Comparison of ENCODE assay signal across 8 cellular contexts in genomic region chr22:36334838-36335603, GRCh38. TPM values are rescaled to one million over a fixed set of nuclear protein-coding genes. Genes with fewer than 3 reads are reported as not detected.
DNase-seq lines count a peak whose midpoint lies in the region; ATAC-seq, FAIRE-seq and TF ChIP-seq lines count a peak whose summit lies in the region.

No MANE protein-coding gene starts in this region.

- peak overlapping the region in 2 of 5 donors; percentile 11 to 47 for H3K4me3 Mint-ChIP-seq in immature natural killer cell
- peak overlapping the region; percentile 29 for H3K4me3 Mint-ChIP-seq in stimulated activated memory B cell treated with anti-CD40 and anti-IgM and Interleukin-4, amounts not matched to agents 10 μg/mL and 1 μg/mL and 100 μg/mL, for 72 hours

- peaks cover 79 to 87% of the 10 kb centered on the region in 2 donors for H3K4me1 Mint-ChIP-seq in immature natural killer cell
- H3K4me1 Mint-ChIP-seq in stimulated activated memory B cell treated with anti-CD40 and anti-IgM and Interleukin-4, amounts not matched to agents 10 μg/mL and 1 μg/mL and 100 μg/mL, for 72 hours, result peaks cover 96% of the 10 kb centered on the region

- no peaks in the 10 kb centered on the region for H3K9me2 ChIP-seq in OCI-LY7 (ENCODE audit: insufficient read depth, low read length)

- peak overlapping the region; percentile 65 to 82 for H3K9ac ChIP-seq in K562 (ENCODE audit: insufficient read depth in 1 of 2, low read depth in 2 of 2, low read length in 2 of 2)

- no peaks in the 10 kb centered on the region for H4K20me1 ChIP-seq in OCI-LY7 (ENCODE audit: insufficient read depth, low read length)
- no peaks in the 10 kb centered on the region for H4K20me1 ChIP-seq in K562 (replicated peaks; ENCODE audit: control insufficient read depth, insufficient read depth, low read length)

- intact Hi-C loops in OCI-LY7 (cut with micrococcal nuclease; ENCODE audit: unreplicated experiment) (no loop called here), K562 (cut with micrococcal nuclease) (loop anchor here (1.0 kb wide), 1 partner anchor 33 kb away; no protein-coding TSS in a partner anchor)

- peaks cover 55% of the 10 kb centered on the region for H3K4me1 ChIP-seq in OCI-LY7 (ENCODE audit: insufficient read depth, low read length, poor library complexity, severe bottlenecking)
- peaks cover 51 to 55% of the 10 kb centered on the region in 2 experiments for H3K4me1 ChIP-seq in K562 (replicated peaks in 1 of 2; ENCODE audit: control insufficient read depth in 2 of 2, insufficient read depth in 2 of 2, low read length in 2 of 2)

- H3K36me3 Mint-ChIP-seq in immature natural killer cell, result peaks cover 12 to 27% (median 14%) of the 10 kb centered on the region in 3 donors
- peaks cover 76% of the 10 kb centered on the region for H3K36me3 Mint-ChIP-seq in stimulated activated memory B cell treated with anti-CD40 and anti-IgM and Interleukin-4, amounts not matched to agents 10 μg/mL and 1 μg/mL and 100 μg/mL, for 72 hours

- H3K27ac Mint-ChIP-seq in immature natural killer cell, result peak overlapping the region; percentile 91 to 99 (median 98)
- H3K27ac Mint-ChIP-seq in stimulated activated memory B cell treated with anti-CD40 and anti-IgM and Interleukin-4, amounts not matched to agents 10 μg/mL and 1 μg/mL and 100 μg/mL, for 72 hours, result peak overlapping the region; percentile 96

- H3K27me3 Mint-ChIP-seq in immature natural killer cell (ENCODE audit: low read depth in 3 of 3), result peaks cover 3 to 27% (median 25%) of the 10 kb centered on the region in 3 donors
- no peaks in the 10 kb centered on the region for H3K27me3 Mint-ChIP-seq in stimulated activated memory B cell treated with anti-CD40 and anti-IgM and Interleukin-4, amounts not matched to agents 10 μg/mL and 1 μg/mL and 100 μg/mL, for 72 hours

- TF ChIP-seq POLR2A in K562 (conservative IDR thresholded peaks at IDR 0.05), result no peak

- in situ Hi-C loops in K562 (cut with MboI), result no loop called here

- no peaks in the 10 kb centered on the region for H3K9me3 ChIP-seq in OCI-LY7 (ENCODE audit: low read length)
- H3K9me3 ChIP-seq in K562 (replicated peaks; ENCODE audit: control insufficient read depth, insufficient read depth, low read depth, low read length), result no peaks in the 10 kb centered on the region

- H2AFZ ChIP-seq in OCI-LY7 (ENCODE audit: low read length) (no peak overlapping the region), K562 (ENCODE audit: low read depth, low read length) (no peak overlapping the region)

- H3K4me2 ChIP-seq in OCI-LY7 (ENCODE audit: low read length) (peak overlapping the region; percentile 87; the same call in 1 of the 2 replicates), K562 (ENCODE audit: insufficient read depth, low read length) (peak overlapping the region; percentile 68)

- POLR2A ChIA-PET in OCI-LY7 (lab: Charles Lee), result no interaction called here
- POLR2A ChIA-PET in K562 (lab: Yijun Ruan, JAX), result interaction anchor here (0.6 to 2.0 kb wide), 8 partner anchors 9 to 393 kb away, joined by 3 to 6 read pairs (median 4); partner anchors contain the start of gene MYH9

- no peak for TF ChIP-seq EP300 in K562 (IDR thresholded peaks at IDR 0.05; ENCODE audit: low read length)

- H3K9me1 ChIP-seq in K562 (ENCODE audit: control insufficient read depth, insufficient read depth, low read length), result no peaks in the 10 kb centered on the region

- H3K27me3 ChIP-seq in K562 (ENCODE audit: control insufficient read depth in 2 of 2, insufficient read depth in 2 of 2, low read length in 2 of 2), result no peaks in the 10 kb centered on the region

- TF ChIP-seq CTCF in OCI-LY7 (conservative IDR thresholded peaks at IDR 0.05; ENCODE audit: low read length) (no peak), K562 (IDR thresholded peaks at IDR 0.05 in 2 of 3, conservative IDR thresholded peaks at IDR 0.05 in 1 of 3; ENCODE audit: insufficient read depth in 2 of 3, low read depth in 1 of 3, low read length in 3 of 3) (no peak)

- CTCF ChIA-PET in OCI-LY7 (lab: Charles Lee; ENCODE audit: unreplicated experiment) (no interaction called here), K562 (lab: Yijun Ruan, JAX; ENCODE audit: low intra/inter-chr PET ratio) (no interaction called here)

- BruUV-seq in OCI-LY7 (replicated peaks; lab: Mats Ljungman, UMichigan), result no TSS peak
- no TSS peak for BruUV-seq in K562 (replicated peaks; lab: Mats Ljungman, UMichigan)

- peak; percentile 50 for DNase-seq in ELF-1 (ENCODE audit: low read depth, low spot score)
- DNase-seq in OCI-LY7 (ENCODE audit: low spot score), result no peak
- DNase-seq in K562 (ENCODE audit: extremely low read depth in 1 of 4, low spot score in 3 of 4), result peak; percentile 24 to 55 (median 39)
- DNase-seq in immature natural killer cell, result no peak
- no peak for DNase-seq in NCI-H1048 (lab: John Stamatoyannopoulos, UW)
- no peak for DNase-seq in NCI-H128 (lab: John Stamatoyannopoulos, UW; ENCODE audit: unreplicated experiment)
- no peak for DNase-seq in NCI-H1105 treated with DMSO at 0.1 percent for 48 hours (lab: John Stamatoyannopoulos, UW)

- TF ChIP-seq RAD21 in K562 (CRISPR knock-in tag; conservative IDR thresholded peaks at IDR 0.05 in 1 of 2, IDR thresholded peaks at IDR 0.05 in 1 of 2), result no peak

- H3K4me3 ChIP-seq in OCI-LY7 (ENCODE audit: low read depth, low read length, poor library complexity, severe bottlenecking) (no peak overlapping the region), K562 (no peak overlapping the region)

- no peaks in the 10 kb centered on the region for H3K9me3 Mint-ChIP-seq in immature natural killer cell
- H3K9me3 Mint-ChIP-seq in stimulated activated memory B cell treated with anti-CD40 and anti-IgM and Interleukin-4, amounts not matched to agents 10 μg/mL and 1 μg/mL and 100 μg/mL, for 72 hours, result no peaks in the 10 kb centered on the region

- H3K27ac ChIP-seq in OCI-LY7 (ENCODE audit: low read depth, low read length, poor library complexity, severe bottlenecking) (no peak overlapping the region), K562 (ENCODE audit: extremely low read depth, low read depth, low read length) (peak overlapping the region; percentile 91)

- no peak for FAIRE-seq in K562 (lab: Jason Lieb, UNC)

- 53% methylated on average over 15 of the region's 17 CpGs for WGBS in K562 (ENCODE audit: insufficient coverage, low coverage, missing lambda C conversion rate)

- ATAC-seq in K562, result peak; percentile 11
- ATAC-seq in stimulated activated memory B cell treated with anti-CD40 and anti-IgM and Interleukin-4, amounts not matched to agents 10 μg/mL and 1 μg/mL and 100 μg/mL, for 72 hours, result no peak

- H3K36me3 ChIP-seq in OCI-LY7 (ENCODE audit: insufficient read depth, low read length), result peaks cover 85% of the 10 kb centered on the region
- peaks cover 73% of the 10 kb centered on the region for H3K36me3 ChIP-seq in K562 (ENCODE audit: control insufficient read depth, insufficient read depth, low read length)

- peaks cover 38% of the 10 kb centered on the region; the same call in 1 of the 2 replicates for H3K79me2 ChIP-seq in OCI-LY7 (ENCODE audit: insufficient read depth, low read depth, low read length)
- H3K79me2 ChIP-seq in K562 (ENCODE audit: control insufficient read depth, insufficient read depth, low read length), result peaks cover 38% of the 10 kb centered on the region

TF ChIP-seq in K562, 482 proteins besides CTCF, POLR2A, EP300 and RAD21 (continues in another document):
- TF ChIP-seq ATF7 (IDR thresholded peaks at IDR 0.05) (no peak), ZBTB33 (CRISPR knock-in tag; IDR thresholded peaks at IDR 0.05) (peak; percentile 57; the same call in 1 of the 2 replicates), ID3 (CRISPR knock-in tag; IDR thresholded peaks at IDR 0.05) (no peak), ID3 (tag; IDR thresholded peaks at IDR 0.05) (0 out of 2 replicates have a peak, but pooled peaks have one; percentile 2)

RNA-seq across cellular contexts. Expression of gene MYH9, which starts 52.7 kb away (rescaled TPM):
- total RNA-seq in OCI-LY7 (2014; rRNA removed; shearing (Covaris generic)), result 112 and 133 TPM in 2 replicates
- 213 and 223 TPM in 2 replicates for total RNA-seq in OCI-LY7 (2022)
- total RNA-seq in K562 (2011; cell fraction: chromatin; rRNA removed; ENCODE audit: low replicate concordance), result 136 and 261 TPM in 2 replicates
- total RNA-seq in K562 (2011; cell fraction: nucleolus; rRNA removed), result 51.3 and 57.4 TPM in 2 replicates
- 65.9 and 76.0 TPM in 2 replicates for total RNA-seq in K562 (2011; cell fraction: nucleoplasm; rRNA removed)
- 60.1 and 60.4 TPM in 2 replicates for total RNA-seq in K562 (2014; rRNA removed)
- 24.6 and 33.6 TPM in 2 replicates for total RNA-seq in K562 (2014; rRNA removed; fragmentation: Illumina TruSeq; extraction: Trizol)
- total RNA-seq in K562 (2015; rRNA removed; fragmentation: Illumina TruSeq; extraction: Trizol), result 24.1 and 30.5 TPM in 2 replicates
- total RNA-seq in K562 (2021), result 94.6 and 111 TPM in 2 replicates
- 24.1 and 34.2 TPM in 2 replicates for polyA plus RNA-seq in K562 (2011; rRNA removed)
- polyA plus RNA-seq in K562 (2011; cell fraction: cytosol; rRNA removed), result 10.2 and 12.5 TPM in 2 replicates
- polyA plus RNA-seq in K562 (2011; cell fraction: nucleus; rRNA removed), result 32.6 and 34.6 TPM in 2 replicates
- polyA plus RNA-seq in K562 (2012), result 54.3 and 92.2 TPM in 2 replicates
- 31.3 and 44.5 TPM in 2 replicates for polyA plus RNA-seq in K562 (2014; fragmentation: Illumina TruSeq; extraction: Trizol)
- 1 to 10 TPM in 1 of 2 experiments, under 1 TPM in 1; 0.71 to 1.3 TPM for polyA plus RNA-seq in K562 (2014; fragmentation: Nextera tagmentation; extraction: Ambion mirVana)
- 34.2 and 37.4 TPM in 2 replicates for polyA plus RNA-seq in K562 (2014; rRNA removed)
- polyA minus RNA-seq in K562 (2011; rRNA and poly(A)+ RNA removed), result 90.2 and 122 TPM in 2 replicates
- 59.8 and 63.1 TPM in 2 replicates for polyA minus RNA-seq in K562 (2011; cell fraction: cytosol; rRNA and poly(A)+ RNA removed)
- polyA minus RNA-seq in K562 (2011; cell fraction: nucleus; rRNA and poly(A)+ RNA removed), result 20.6 and 41.5 TPM in 2 replicates
- 100 to 1,000 TPM in 1 of 3 donors, 10 to 100 TPM in 1, 1 to 10 TPM in 1; 8.7 to 355 (median 40.2) TPM for polyA plus RNA-seq in immature natural killer cell

Comparison
In these comparisons a context has a peak if more than half of its experiments do, and no peak if none do; other contexts are left out.
1. DNase-seq: peak in ELF-1 (single experiment) and K562 (4 of 4); none in OCI-LY7 (single experiment), immature natural killer cell (0 of 3), NCI-H1048 (single experiment), NCI-H128 (single experiment) and NCI-H1105 treated with DMSO at 0.1 percent for 48 hours (single experiment).